ENCODE assay signal across 11 cellular contexts in genomic region chr5:15803280-15803679, GRCh38.
"Had no signal": no experiment of that assay in that cellular context is flagged by ENCODE, and none has a peak within 500 bp of the region (broad histone marks: within the 10 kb centered on the region; RNA-seq: fewer than 3 reads in every experiment).

No MANE protein-coding gene starts in this region.

- H3K9ac ChIP-seq: GM23248 had no signal

- H3K4me3 ChIP-seq: GM23248, GM23338, HAP-1 had no signal

- H3K4me2 ChIP-seq: GM23338 had no signal

- H2AFZ ChIP-seq: GM23248, GM23338 had no signal

- H3K4me1 ChIP-seq: HAP-1 had no signal

- H3K27ac ChIP-seq: GM23248 had no signal

- DNase-seq: GM23248, GOT3, H7, H9, HCEC 1CT, HFFc6 had no signal

- ATAC-seq: GM23338, HCT116 had no signal

- FAIRE-seq: H1, H54 had no signal

- H3K36me3 ChIP-seq: HAP-1 had no signal
